Comparison of ENCODE assay signal across 8 cellular contexts in the genomic region with DNA sequence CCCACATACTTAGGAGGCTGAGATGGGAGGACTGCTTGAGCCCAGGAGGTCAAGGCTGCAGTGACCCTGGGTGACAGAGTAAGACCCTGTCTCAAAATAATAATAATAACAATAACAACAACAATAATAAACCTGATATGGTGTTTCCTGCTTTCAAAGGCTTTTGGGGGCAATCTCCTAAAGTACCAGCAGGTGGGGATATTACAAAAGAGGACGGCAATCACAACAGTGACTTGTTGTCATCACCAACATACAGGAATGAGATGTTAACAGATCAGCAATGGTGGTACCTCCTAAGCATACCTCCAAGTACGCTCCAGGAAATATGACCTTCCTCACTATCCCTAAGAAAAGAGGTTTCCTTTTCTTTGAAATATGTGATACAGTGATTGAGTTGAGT.
A peak's percentile ranks its signal among the peaks of the same experiment; 100 is the strongest.
DNase-seq lines count a peak whose midpoint lies in the region; ATAC-seq and TF ChIP-seq lines count a peak whose summit lies in the region.

No MANE protein-coding gene starts in this region.

- TF ChIP-seq POLR2A in heart left ventricle (IDR thresholded peaks at IDR 0.05) = no peak

- H3K36me3 Mint-ChIP-seq in mesothelial cell of epicardium = no peaks in the 10 kb centered on the region

- H4K20me1 ChIP-seq in mammary epithelial cell (ENCODE audit: insufficient read depth, low read length) = no peaks in the 10 kb centered on the region

- H3K9me3 ChIP-seq in heart left ventricle = peaks cover 0 to 3% (median 0%) of the 10 kb centered on the region in 12 donors
- H3K9me3 ChIP-seq in HEK293 (ENCODE audit: control insufficient read depth, insufficient read depth, low read depth, low read length) = no peaks in the 10 kb centered on the region
- no peaks in the 10 kb centered on the region for H3K9me3 ChIP-seq in mammary epithelial cell (replicated peaks; ENCODE audit: insufficient read depth, low read length)

- no peak overlapping the region for H3K4me3 Mint-ChIP-seq in mesothelial cell of epicardium

- H3K36me3 ChIP-seq in heart left ventricle (no peaks in the 10 kb centered on the region), HEK293 (ENCODE audit: control insufficient read depth in 2 of 2, insufficient read depth in 1 of 2, low read length in 2 of 2) (no peaks in the 10 kb centered on the region), mammary epithelial cell (ENCODE audit: insufficient read depth, low read length) (no peaks in the 10 kb centered on the region)

- intact Hi-C loops in heart left ventricle (cut with DNase I) (loop anchor here in 5 of 10 donors (5.0 to 10.0 kb wide), 7 partner anchors 133 to 710 kb away; no protein-coding TSS in a partner anchor), cardiac septum (cut with DNase I) (loop anchor here (5.0 kb wide), 2 partner anchors 133 to 538 kb away; no protein-coding TSS in a partner anchor), mammary epithelial cell (cut with micrococcal nuclease) (loop anchor here (1.0 to 2.0 kb wide), 3 partner anchors 74 to 538 kb away; no protein-coding TSS in a partner anchor)

- no TSS peak for BruUV-seq in mammary epithelial cell (replicated peaks; lab: Mats Ljungman, UMichigan)

- in situ Hi-C loops in mammary epithelial cell (cut with MboI; ENCODE audit: low sequenced_read_pairs in 2 of 2) = loop anchor here in 1 of 2 donors (10.0 kb wide), 1 partner anchor 130 kb away; no protein-coding TSS in a partner anchor

- H3K27me3 Mint-ChIP-seq in mesothelial cell of epicardium (ENCODE audit: low read depth) = peaks cover 3% of the 10 kb centered on the region

- TF ChIP-seq CTCF in heart left ventricle (IDR thresholded peaks at IDR 0.05) (peak; percentile 23 to 68 (median 46)), HEK293 (tag by site-specific recombination; IDR thresholded peaks at IDR 0.05) (peak; percentile 32; the same call in 1 of the 2 replicates), mammary epithelial cell (conservative IDR thresholded peaks at IDR 0.05 in 1 of 2, IDR thresholded peaks at IDR 0.05 in 1 of 2; ENCODE audit: extremely low read depth in 1 of 2, insufficient read depth in 1 of 2, low read depth in 1 of 2, low read length in 2 of 2) (peak; percentile 63 to 76), mesothelial cell of epicardium (IDR thresholded peaks at IDR 0.05; ENCODE audit: unreplicated experiment) (peak; percentile 50)

- H3K4me1 ChIP-seq in heart left ventricle (no peaks in the 10 kb centered on the region), HEK293 (ENCODE audit: control insufficient read depth, insufficient read depth, low read length) (no peaks in the 10 kb centered on the region), mammary epithelial cell (ENCODE audit: insufficient read depth, low read length) (no peaks in the 10 kb centered on the region)

- H3K4me3 ChIP-seq in heart left ventricle (no peak overlapping the region), HEK293 (ENCODE audit: low read depth, low read length) (no peak overlapping the region), mammary epithelial cell (replicated peaks in 1 of 3; ENCODE audit: insufficient read depth in 1 of 3, low read depth in 2 of 3, low read length in 3 of 3) (no peak overlapping the region)

- H3K9me3 Mint-ChIP-seq in mesothelial cell of epicardium = no peaks in the 10 kb centered on the region

- H3K4me2 ChIP-seq in mammary epithelial cell (ENCODE audit: insufficient read depth, low read depth, low read length) = no peak overlapping the region

- no peak overlapping the region for H3K27ac Mint-ChIP-seq in mesothelial cell of epicardium

- WGBS in heart left ventricle, 4 donors = 9 to 20% (median 14%) methylated on average over 2 of the region's 2 CpGs
- 0% methylated on average over 2 of the region's 2 CpGs for WGBS in mammary epithelial cell (ENCODE audit: low coverage, missing lambda C conversion rate)

- ATAC-seq in heart left ventricle = no peak
- ATAC-seq in GM19328 (IDR thresholded peaks at IDR 0.05; ENCODE audit: unreplicated experiment) = no peak
- no peak for ATAC-seq in HG02763 (IDR thresholded peaks at IDR 0.05; ENCODE audit: unreplicated experiment)

- H3K27ac ChIP-seq in heart left ventricle (no peak overlapping the region), HEK293 (ENCODE audit: extremely low read depth, low read depth, low read length) (no peak overlapping the region), mammary epithelial cell (ENCODE audit: insufficient read depth, low read depth, low read length) (no peak overlapping the region)

- H3K9ac ChIP-seq in mammary epithelial cell (ENCODE audit: insufficient read depth, low read length) = no peak overlapping the region

- CTCF ChIA-PET in HEK293 (lab: Yijun Ruan, JAX) = interaction anchor here (0.6 to 1.6 kb wide), 4 partner anchors 11 to 538 kb away, joined by 3 to 6 read pairs (median 4); no protein-coding TSS in a partner anchor
- CTCF ChIA-PET in mammary epithelial cell (lab: Charles Lee; ENCODE audit: low non-redundant PET) = no interaction called here

- DNase-seq in heart left ventricle (no peak), cardiac septum (ENCODE audit: low spot score) (no peak), NAMALWA (ENCODE audit: low spot score) (peak; percentile 68), mammary epithelial cell (peak; percentile 31), mesothelial cell of epicardium (ENCODE audit: low spot score in 2 of 2, unreplicated experiment in 2 of 2) (no peak)

- POLR2A ChIA-PET in HEK293 (lab: Yijun Ruan, JAX) = no interaction called here

- H3K27me3 ChIP-seq in heart left ventricle = peaks cover 0 to 3% (median 0%) of the 10 kb centered on the region in 9 donors
- H3K27me3 ChIP-seq in mammary epithelial cell (ENCODE audit: insufficient read depth, low read length) = no peaks in the 10 kb centered on the region

- H2AFZ ChIP-seq in mammary epithelial cell (ENCODE audit: low read depth, low read length) = no peak overlapping the region

- dilution Hi-C loops in mammary epithelial cell (cut with HindIII; ENCODE audit: low sequenced_read_pairs) = no loop called here

- H3K79me2 ChIP-seq in mammary epithelial cell (ENCODE audit: insufficient read depth, low read length) = no peaks in the 10 kb centered on the region

- no peaks in the 10 kb centered on the region for H3K4me1 Mint-ChIP-seq in mesothelial cell of epicardium

TF ChIP-seq in HEK293, 187 proteins besides CTCF, POLR2A, EP300 and RAD21:
- TF ChIP-seq, protein P1, sequence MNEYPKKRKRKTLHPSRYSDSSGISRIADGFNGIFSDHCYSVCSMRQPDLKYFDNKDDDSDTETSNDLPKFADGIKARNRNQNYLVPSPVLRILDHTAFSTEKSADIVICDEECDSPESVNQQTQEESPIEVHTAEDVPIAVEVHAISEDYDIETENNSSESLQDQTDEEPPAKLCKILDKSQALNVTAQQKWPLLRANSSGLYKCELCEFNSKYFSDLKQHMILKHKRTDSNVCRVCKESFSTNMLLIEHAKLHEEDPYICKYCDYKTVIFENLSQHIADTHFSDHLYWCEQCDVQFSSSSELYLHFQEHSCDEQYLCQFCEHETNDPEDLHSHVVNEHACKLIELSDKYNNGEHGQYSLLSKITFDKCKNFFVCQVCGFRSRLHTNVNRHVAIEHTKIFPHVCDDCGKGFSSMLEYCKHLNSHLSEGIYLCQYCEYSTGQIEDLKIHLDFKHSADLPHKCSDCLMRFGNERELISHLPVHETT (tag by site-specific recombination; IDR thresholded peaks at IDR 0.05) = no peak
- TF ChIP-seq ZBTB7A (tag by site-specific recombination; IDR thresholded peaks at IDR 0.05; ENCODE audit: low read depth) (no peak), GLIS2 (tag by site-specific recombination; IDR thresholded peaks at IDR 0.05) (no peak), ZNF654 (tag by site-specific recombination; IDR thresholded peaks at IDR 0.05; ENCODE audit: low read depth) (peak; percentile 69), ZNF350 (tag by site-specific recombination; IDR thresholded peaks at IDR 0.05) (no peak), ZFHX2 (tag by site-specific recombination; conservative IDR thresholded peaks at IDR 0.05) (no peak), ZNF341 (tag by site-specific recombination; IDR thresholded peaks at IDR 0.05; ENCODE audit: low read depth) (no peak), GLI4 (tag by site-specific recombination; IDR thresholded peaks at IDR 0.05) (no peak), ZNF701 (tag by site-specific recombination; IDR thresholded peaks at IDR 0.05) (no peak), ZNF621 (tag by site-specific recombination; IDR thresholded peaks at IDR 0.05) (no peak), SCRT2 (tag by site-specific recombination; IDR thresholded peaks at IDR 0.05) (peak; percentile 86), ZNF596 (tag by site-specific recombination; IDR thresholded peaks at IDR 0.05) (no peak), ZNF776 (tag by site-specific recombination; IDR thresholded peaks at IDR 0.05; ENCODE audit: borderline replicate concordance) (no peak), MZF1 (tag by site-specific recombination; IDR thresholded peaks at IDR 0.05; ENCODE audit: borderline replicate concordance) (no peak), ZSCAN30 (tag by site-specific recombination; IDR thresholded peaks at IDR 0.05) (no peak)
- TF ChIP-seq, protein P2, sequence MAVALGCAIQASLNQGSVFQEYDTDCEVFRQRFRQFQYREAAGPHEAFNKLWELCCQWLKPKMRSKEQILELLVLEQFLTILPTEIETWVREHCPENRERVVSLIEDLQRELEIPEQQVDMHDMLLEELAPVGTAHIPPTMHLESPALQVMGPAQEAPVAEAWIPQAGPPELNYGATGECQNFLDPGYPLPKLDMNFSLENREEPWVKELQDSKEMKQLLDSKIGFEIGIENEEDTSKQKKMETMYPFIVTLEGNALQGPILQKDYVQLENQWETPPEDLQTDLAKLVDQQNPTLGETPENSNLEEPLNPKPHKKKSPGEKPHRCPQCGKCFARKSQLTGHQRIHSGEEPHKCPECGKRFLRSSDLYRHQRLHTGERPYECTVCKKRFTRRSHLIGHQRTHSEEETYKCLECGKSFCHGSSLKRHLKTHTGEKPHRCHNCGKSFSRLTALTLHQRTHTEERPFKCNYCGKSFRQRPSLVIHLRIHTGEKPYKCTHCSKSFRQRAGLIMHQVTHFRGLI (tag by site-specific recombination; IDR thresholded peaks at IDR 0.05) = no peak
- TF ChIP-seq, protein P3, sequence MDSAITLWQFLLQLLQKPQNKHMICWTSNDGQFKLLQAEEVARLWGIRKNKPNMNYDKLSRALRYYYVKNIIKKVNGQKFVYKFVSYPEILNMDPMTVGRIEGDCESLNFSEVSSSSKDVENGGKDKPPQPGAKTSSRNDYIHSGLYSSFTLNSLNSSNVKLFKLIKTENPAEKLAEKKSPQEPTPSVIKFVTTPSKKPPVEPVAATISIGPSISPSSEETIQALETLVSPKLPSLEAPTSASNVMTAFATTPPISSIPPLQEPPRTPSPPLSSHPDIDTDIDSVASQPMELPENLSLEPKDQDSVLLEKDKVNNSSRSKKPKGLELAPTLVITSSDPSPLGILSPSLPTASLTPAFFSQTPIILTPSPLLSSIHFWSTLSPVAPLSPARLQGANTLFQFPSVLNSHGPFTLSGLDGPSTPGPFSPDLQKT (IDR thresholded peaks at IDR 0.05; ENCODE audit: borderline replicate concordance, low read depth, low read length) = no peak

Comparison
In these comparisons a context has a peak if more than half of its experiments do, and no peak if none do; other contexts are left out.
1. DNase-seq: peak in NAMALWA (single experiment) and mammary epithelial cell (single experiment); none in heart left ventricle (0 of 5), cardiac septum (single experiment) and mesothelial cell of epicardium (0 of 2).
2. Peak in every context shown above with its lines, with median percentiles within 50 percentile points of each other: CTCF ChIP-seq.